ENCODE assay signal across 23 cellular contexts in genomic region chr3:182081096-182081495, GRCh38.
"Had no signal": no experiment of that assay in that cellular context is flagged by ENCODE, and none has a peak within 500 bp of the region (broad histone marks: within the 10 kb centered on the region; RNA-seq: fewer than 3 reads in every experiment).

No MANE protein-coding gene starts in this region.

- DNase-seq: effector memory CD4-positive, alpha-beta T cell; erythroblast; esophagus squamous epithelium; foreskin melanocyte; glutamatergic neuron; heart right ventricle; hippocampal formation; immature natural killer cell; left ventricle myocardium superior; lower lobe of right lung; natural killer cell; nucleus accumbens; ovary; posterior cingulate gyrus; psoas muscle; right cardiac atrium; sigmoid colon; stimulated activated CD4-positive, alpha-beta T cell treated with anti-CD3 and anti-CD28 coated beads, Interleukin-2, amount 100 ng/mL, for 24 hours; stimulated activated CD4-positive, alpha-beta T cell treated with anti-CD3 and anti-CD28 coated beads, Interleukin-4, amount 100 ng/mL, for 24 hours; stimulated activated naive CD4-positive, alpha-beta T cell treated with Interleukin-2 at 50 U/mL for 16 hours; stomach; thyroid gland had no signal

- H3K9me3 ChIP-seq: esophagus squamous epithelium, heart right ventricle, lower lobe of right lung, ovary, psoas muscle, sigmoid colon, stomach, thyroid gland had no signal

- H3K27ac ChIP-seq: esophagus squamous epithelium, heart right ventricle, lower lobe of right lung, ovary, psoas muscle, sigmoid colon, stomach, thyroid gland had no signal

- H3K4me3 ChIP-seq: esophagus squamous epithelium, heart right ventricle, lower lobe of right lung, ovary, psoas muscle, sigmoid colon, stomach, thyroid gland had no signal

- H3K36me3 ChIP-seq: esophagus squamous epithelium, heart right ventricle, lower lobe of right lung, ovary, sigmoid colon, stomach, thyroid gland had no signal

- ATAC-seq: heart right ventricle; left ventricle myocardium superior; lower lobe of right lung; natural killer cell; psoas muscle; right cardiac atrium; stimulated activated effector memory CD8-positive, alpha-beta T cell treated with anti-CD3 and anti-CD28 coated beads, Interleukin-12 subunit alpha, Interleukin-12 subunit beta, amount 100 ng/mL, for 72 hours had no signal

- H3K4me1 ChIP-seq: esophagus squamous epithelium, heart right ventricle, lower lobe of right lung, psoas muscle, sigmoid colon, stomach, thyroid gland had no signal

- H3K27me3 ChIP-seq: esophagus squamous epithelium, heart right ventricle, ovary, sigmoid colon, stomach, thyroid gland had no signal
